In the genomic region with DNA sequence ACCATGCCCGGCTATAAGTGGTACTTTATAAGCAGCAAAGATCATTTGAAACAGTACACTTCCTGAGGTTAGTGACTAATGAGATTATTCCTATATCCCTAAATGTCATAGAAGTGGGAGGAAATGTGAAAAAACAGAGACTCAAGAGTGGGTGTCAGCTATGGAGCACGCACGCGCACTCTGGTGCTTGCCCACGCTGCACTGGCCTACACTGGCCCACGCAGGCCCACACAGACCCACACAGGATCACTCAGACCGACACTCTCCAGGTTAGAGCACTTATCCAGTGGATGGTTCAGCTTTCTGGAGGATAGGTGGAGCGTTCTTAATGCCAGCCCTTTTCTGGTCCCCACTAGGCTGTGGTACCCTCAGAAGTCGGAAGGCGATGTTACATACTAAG, we compare ENCODE assay signal across 31 cellular contexts.
"Had no signal": no experiment of that assay in that cellular context is flagged by ENCODE, and none has a peak within 500 bp of the region (broad histone marks: within the 10 kb centered on the region; RNA-seq: fewer than 3 reads in every experiment).

No MANE protein-coding gene starts in this region.

- H3K27ac ChIP-seq: adrenal gland, ascending aorta, body of pancreas, brain microvascular endothelial cell, breast epithelium, cardiac muscle cell had no signal

- DNase-seq: activated effector memory CD4-positive, alpha-beta T cell treated with anti-CD3 and anti-CD28 coated beads, Interleukin-2, amount 50 U/mL, for 16 hours; activated effector memory CD4-positive, alpha-beta T cell treated with Interleukin-2 at 50 U/mL for 16 hours; activated gamma-delta T cell; activated gamma-delta T cell treated with Interleukin-2 at 50 U/mL for 16 hours; activated naive CD4-positive, alpha-beta T cell; activated naive CD4-positive, alpha-beta T cell treated with anti-CD3 and anti-CD28 coated beads for 36 hours; activated naive CD4-positive, alpha-beta T cell treated with anti-CD3 and anti-CD28 coated beads, Interleukin-2, amount 10 ng/mL, durations not matched to agents 7 days and 5 days; activated naive CD4-positive, alpha-beta T cell treated with anti-CD3 and anti-CD28 coated beads, Interleukin-2, amount 50 U/mL, for 16 hours; activated naive CD4-positive, alpha-beta T cell treated with Interleukin-2 at 50 U/mL for 16 hours; activated naive CD8-positive, alpha-beta T cell treated with anti-CD3 and anti-CD28 coated beads for 36 hours; activated naive CD8-positive, alpha-beta T cell treated with anti-CD3 and anti-CD28 coated beads, Interleukin-2, amount 10 ng/mL, durations not matched to agents 7 days and 5 days; activated naive CD8-positive, alpha-beta T cell treated with anti-CD3 and anti-CD28 coated beads, Interleukin-2, amount 50 U/mL, for 24 hours; activated T-cell treated with anti-CD3 and anti-CD28 coated beads, Interleukin-2, amount 50 U/mL, for 1 hour; activated T-cell treated with anti-CD3 and anti-CD28 coated beads, Interleukin-2, amount 50 U/mL, for 24 hours; activated T-cell treated with anti-CD3 and anti-CD28 coated beads, Interleukin-2, amount 50 U/mL, for 4 hours; activated T-cell treated with anti-CD3 and anti-CD28 coated beads, Interleukin-2, amount 50 U/mL, for 48 hours; activated T-cell treated with anti-CD3 and anti-CD28 coated beads, Interleukin-2, amount 50 U/mL, for 72 hours; adrenal gland; amniotic stem cell; amygdala; anterior cingulate cortex; aorta; body of pancreas; brain microvascular endothelial cell; central memory CD4-positive, alpha-beta T cell; cerebellar nuclear complex had no signal

- H3K36me3 ChIP-seq: adrenal gland, ascending aorta, brain microvascular endothelial cell, breast epithelium, cardiac muscle cell had no signal

- H3K9me3 ChIP-seq: adrenal gland, ascending aorta, body of pancreas, breast epithelium had no signal

- H3K4me3 ChIP-seq: adrenal gland, ascending aorta, body of pancreas, breast epithelium, cardiac muscle cell had no signal

- H3K4me1 ChIP-seq: adrenal gland, ascending aorta, body of pancreas, breast epithelium had no signal

- ATAC-seq: activated naive CD4-positive, alpha-beta T cell treated with anti-CD3 and anti-CD28 coated beads, Interleukin-2, amount 50 U/mL, for 72 hours; activated naive CD8-positive, alpha-beta T cell treated with anti-CD3 and anti-CD28 coated beads, Interleukin-2, amount 50 U/mL, for 24 hours; activated T-cell treated with anti-CD3 and anti-CD28 coated beads, Interleukin-2, amount 50 U/mL, for 4 hours; activated T-cell treated with anti-CD3 and anti-CD28 coated beads, Interleukin-2, amount 50 U/mL, for 72 hours; activated T-helper 17 cell treated with anti-CD3 and anti-CD28 coated beads, Interleukin-2, amount 50 U/mL, for 72 hours; body of pancreas had no signal
